In genomic region chr3:53713626-53714025, GRCh38 we compare ENCODE assay signal across 30 cellular contexts.
"Had no signal": no experiment of that assay in that cellular context is flagged by ENCODE, and none has a peak within 500 bp of the region (broad histone marks: within the 10 kb centered on the region; RNA-seq: fewer than 3 reads in every experiment).

No MANE protein-coding gene starts in this region.

- H3K36me3 Mint-ChIP-seq: activated naive CD4-positive, alpha-beta T cell treated with anti-CD3 and anti-CD28 coated beads, Interleukin-2, amount 50 U/mL, for 24 hours; activated naive CD8-positive, alpha-beta T cell treated with anti-CD3 and anti-CD28 coated beads for 36 hours had no signal

- H3K27ac Mint-ChIP-seq: activated B cell treated with CpG ODN at 0.5 μM for 24 hours; activated CD8-positive, alpha-beta T cell treated with anti-CD3 and anti-CD28 coated beads for 36 hours; activated naive CD4-positive, alpha-beta T cell treated with anti-CD3 and anti-CD28 coated beads for 36 hours; activated naive CD4-positive, alpha-beta T cell treated with anti-CD3 and anti-CD28 coated beads, Interleukin-2, amount 50 U/mL, for 24 hours; activated naive CD8-positive, alpha-beta T cell treated with anti-CD3 and anti-CD28 coated beads for 36 hours; activated naive CD8-positive, alpha-beta T cell treated with anti-CD3 and anti-CD28 coated beads, Interleukin-2, amount 50 U/mL, for 24 hours; activated T-helper 17 cell treated with anti-CD3 and anti-CD28 coated beads, Interleukin-2, amount 50 U/mL, for 72 hours; T-helper 17 cell; T-helper 2 cell treated with Interferon-gamma antibody and Interleukin-4, amounts not matched to agents 5 μg/mL and 100 μg/mL, for 36 hours had no signal

- H3K9me3 Mint-ChIP-seq: activated B cell treated with CpG ODN at 0.5 μM for 24 hours; activated CD8-positive, alpha-beta T cell treated with anti-CD3 and anti-CD28 coated beads for 36 hours; activated naive CD4-positive, alpha-beta T cell treated with anti-CD3 and anti-CD28 coated beads for 36 hours; activated naive CD4-positive, alpha-beta T cell treated with anti-CD3 and anti-CD28 coated beads, Interleukin-2, amount 50 U/mL, for 24 hours; activated naive CD8-positive, alpha-beta T cell treated with anti-CD3 and anti-CD28 coated beads for 36 hours; activated naive CD8-positive, alpha-beta T cell treated with anti-CD3 and anti-CD28 coated beads, Interleukin-2, amount 50 U/mL, for 24 hours; activated T-cell treated with anti-CD3 and anti-CD28 coated beads, Interleukin-2, amount 50 U/mL, for 4 hours; activated T-helper 17 cell treated with anti-CD3 and anti-CD28 coated beads, Interleukin-2, amount 50 U/mL, for 72 hours; central memory CD8-positive, alpha-beta T cell; dendritic cell treated with granulocyte-macrophage colony-stimulating factor and Interleukin-4, amounts not matched to agents 40 ng/mL and 50 ng/mL, for 4 days; T-helper 2 cell treated with Interferon-gamma antibody and Interleukin-4, amounts not matched to agents 5 μg/mL and 100 μg/mL, for 36 hours had no signal

- H3K9me3 ChIP-seq: adrenal gland, body of pancreas, esophagus muscularis mucosa, gastrocnemius medialis had no signal

- H3K4me1 ChIP-seq: foreskin keratinocyte had no signal

- H3K4me1 Mint-ChIP-seq: activated naive CD4-positive, alpha-beta T cell treated with anti-CD3 and anti-CD28 coated beads, Interleukin-2, amount 50 U/mL, for 24 hours had no signal

- H3K27ac ChIP-seq: adrenal gland, body of pancreas, coronary artery, dorsolateral prefrontal cortex, esophagus muscularis mucosa, foreskin keratinocyte, gastrocnemius medialis, WERI-Rb-1 had no signal

- DNase-seq: activated B cell treated with CpG ODN at 0.5 μM for 24 hours; activated CD4-positive, alpha-beta T cell treated with anti-CD3 and anti-CD28 coated beads for 48 hours; activated CD4-positive, alpha-beta T cell treated with anti-CD3 and anti-CD28 coated beads, Interleukin-2, amount 50 U/mL, for 1 hour; activated CD8-positive, alpha-beta memory T cell treated with anti-CD3 and anti-CD28 coated beads for 24 hours; activated effector memory CD4-positive, alpha-beta T cell treated with anti-CD3 and anti-CD28 coated beads, Interleukin-2, amount 50 U/mL, for 16 hours; activated naive CD4-positive, alpha-beta T cell treated with anti-CD3 and anti-CD28 coated beads for 36 hours; activated naive CD8-positive, alpha-beta T cell treated with anti-CD3 and anti-CD28 coated beads for 36 hours; activated naive CD8-positive, alpha-beta T cell treated with anti-CD3 and anti-CD28 coated beads, Interleukin-2, amount 50 U/mL, for 24 hours; activated T-cell treated with anti-CD3 and anti-CD28 coated beads, Interleukin-2, amount 50 U/mL, for 4 hours; amygdala; aorta; body of pancreas; dorsolateral prefrontal cortex; effector memory CD4-positive, alpha-beta T cell; erythroblast; foreskin keratinocyte; gastrocnemius medialis; T-helper 17 cell; T1000; WERI-Rb-1 had no signal

- ATAC-seq: activated CD4-positive, CD25-positive, alpha-beta regulatory T cell treated with anti-CD3 and anti-CD28 coated beads, Interleukin-2, amount 50 U/mL, for 24 hours; activated naive CD8-positive, alpha-beta T cell treated with anti-CD3 and anti-CD28 coated beads, Interleukin-2, amount 50 U/mL, for 24 hours; activated T-cell treated with anti-CD3 and anti-CD28 coated beads, Interleukin-2, amount 50 U/mL, for 4 hours; body of pancreas; foreskin keratinocyte; gastrocnemius medialis; T-helper 17 cell had no signal

- H3K27me3 ChIP-seq: adrenal gland, body of pancreas, dorsolateral prefrontal cortex, esophagus muscularis mucosa, gastrocnemius medialis had no signal

- H3K4me3 Mint-ChIP-seq: activated B cell treated with CpG ODN at 0.5 μM for 24 hours; activated CD8-positive, alpha-beta T cell treated with anti-CD3 and anti-CD28 coated beads for 36 hours; activated naive CD4-positive, alpha-beta T cell treated with anti-CD3 and anti-CD28 coated beads for 36 hours; activated naive CD4-positive, alpha-beta T cell treated with anti-CD3 and anti-CD28 coated beads, Interleukin-2, amount 50 U/mL, for 24 hours; activated naive CD8-positive, alpha-beta T cell treated with anti-CD3 and anti-CD28 coated beads for 36 hours; activated naive CD8-positive, alpha-beta T cell treated with anti-CD3 and anti-CD28 coated beads, Interleukin-2, amount 50 U/mL, for 24 hours; activated T-cell treated with anti-CD3 and anti-CD28 coated beads, Interleukin-2, amount 50 U/mL, for 4 hours; activated T-helper 17 cell treated with anti-CD3 and anti-CD28 coated beads, Interleukin-2, amount 50 U/mL, for 72 hours; central memory CD8-positive, alpha-beta T cell; dendritic cell treated with granulocyte-macrophage colony-stimulating factor and Interleukin-4, amounts not matched to agents 40 ng/mL and 50 ng/mL, for 4 days; T-helper 17 cell; T-helper 2 cell treated with Interferon-gamma antibody and Interleukin-4, amounts not matched to agents 5 μg/mL and 100 μg/mL, for 36 hours had no signal

- H3K27me3 Mint-ChIP-seq: activated B cell treated with CpG ODN at 0.5 μM for 24 hours; activated CD8-positive, alpha-beta T cell treated with anti-CD3 and anti-CD28 coated beads for 36 hours; activated naive CD8-positive, alpha-beta T cell treated with anti-CD3 and anti-CD28 coated beads for 36 hours; activated naive CD8-positive, alpha-beta T cell treated with anti-CD3 and anti-CD28 coated beads, Interleukin-2, amount 50 U/mL, for 24 hours; activated T-helper 17 cell treated with anti-CD3 and anti-CD28 coated beads, Interleukin-2, amount 50 U/mL, for 72 hours; central memory CD8-positive, alpha-beta T cell had no signal

- H3K4me3 ChIP-seq: adrenal gland, body of pancreas, coronary artery, dorsolateral prefrontal cortex, esophagus muscularis mucosa, gastrocnemius medialis had no signal

- H3K36me3 ChIP-seq: adrenal gland, esophagus muscularis mucosa, gastrocnemius medialis, WERI-Rb-1 had no signal
